ENCODE assay signal across 19 cellular contexts in the genomic region with DNA sequence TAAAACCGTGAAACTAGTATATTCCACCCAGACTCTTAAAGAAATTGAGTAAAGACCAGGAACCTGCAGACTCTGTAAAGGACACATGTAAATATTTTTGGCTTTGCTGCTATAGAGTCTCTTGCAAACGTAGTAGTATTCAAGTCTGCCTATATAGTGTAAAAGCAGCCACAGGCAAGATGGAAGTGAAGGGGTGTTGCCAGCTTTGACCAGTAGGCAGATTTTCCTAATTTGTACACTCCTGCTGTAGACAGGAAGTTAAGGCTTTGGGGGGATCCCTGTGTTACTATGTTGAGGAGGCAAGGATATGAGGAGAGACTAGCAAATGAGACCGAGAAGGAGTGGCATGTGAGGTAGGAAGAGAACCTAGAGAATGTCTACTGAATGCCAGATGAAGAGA. TPM values are rescaled to one million over a fixed set of nuclear protein-coding genes. Genes with fewer than 3 reads are reported as not detected.
DNase-seq lines count a peak whose midpoint lies in the region; TF ChIP-seq lines count a peak whose summit lies in the region.
"Had no signal": no experiment of that assay in that cellular context is flagged by ENCODE, and none has a peak within 500 bp of the region (broad histone marks: within the 10 kb centered on the region; RNA-seq: fewer than 3 reads in every experiment).

No MANE protein-coding gene starts in this region.

- H3F3A ChIP-seq in neural progenitor cell (ENCODE audit: low read depth), result peaks cover 49% of the 10 kb centered on the region

- DNase-seq in CD8-positive, alpha-beta memory T cell, result no peak
- DNase-seq in neural progenitor cell (ENCODE audit: low spot score), result no peak
- no peak for DNase-seq in activated CD4-positive, CD25-positive, alpha-beta regulatory T cell (lab: John Stamatoyannopoulos, UW)
- no peak for DNase-seq in NCI-H82 treated with DMSO at 0.1 percent for 48 hours (lab: John Stamatoyannopoulos, UW; ENCODE audit: unreplicated experiment)
- no peak for DNase-seq in GM10266 (ENCODE audit: extremely low spot score)
- DNase-seq: activated CD4-positive, alpha-beta T cell treated with anti-CD3 and anti-CD28 coated beads, Interleukin-2, amount 50 U/mL, for 1 hour; activated T-cell treated with anti-CD3 and anti-CD28 coated beads, Interleukin-2, amount 50 U/mL, for 4 hours; caudate nucleus; esophagus squamous epithelium; GM23248; left colon; NCI-H1105 treated with DMSO at 0.1 percent for 48 hours; NCI-H2107; NCI-H526 treated with DMSO at 0.1 percent for 48 hours; retina; testis had no signal

- H3K27ac ChIP-seq in CD8-positive, alpha-beta memory T cell (ENCODE audit: low read depth, low read length), result no peak overlapping the region
- peak overlapping the region; percentile 56 for H3K27ac ChIP-seq in neural progenitor cell
- H3K27ac ChIP-seq: GM23248, testis had no signal

- H3K9ac ChIP-seq in neural progenitor cell, result no peak overlapping the region
- H3K9ac ChIP-seq: GM23248 had no signal

- peaks cover 7 to 75% (median 35%) of the 10 kb centered on the region in 3 donors for H3K36me3 Mint-ChIP-seq in CD8-positive, alpha-beta memory T cell
- no peaks in the 10 kb centered on the region for H3K36me3 Mint-ChIP-seq in IgD-negative memory B cell
- H3K36me3 Mint-ChIP-seq in dendritic cell treated with granulocyte-macrophage colony-stimulating factor and Interleukin-4, amounts not matched to agents 40 ng/mL and 50 ng/mL, for 4 days (ENCODE audit: low read depth), result peaks cover 67% of the 10 kb centered on the region
- H3K36me3 Mint-ChIP-seq in neural progenitor cell, result peaks cover 46% of the 10 kb centered on the region

- POLR2A ChIA-PET in CD8-positive, alpha-beta memory T cell (lab: Charles Lee), result no interaction called here

- peak overlapping the region; percentile 7 to 71 (median 31) for H3K27ac Mint-ChIP-seq in CD8-positive, alpha-beta memory T cell
- peak overlapping the region in 2 of 3 donors; percentile 46 to 79 for H3K27ac Mint-ChIP-seq in IgD-negative memory B cell
- H3K27ac Mint-ChIP-seq in dendritic cell treated with granulocyte-macrophage colony-stimulating factor and Interleukin-4, amounts not matched to agents 40 ng/mL and 50 ng/mL, for 4 days, result peak overlapping the region; percentile 47
- H3K27ac Mint-ChIP-seq in neural progenitor cell, result no peak overlapping the region

- peaks cover 52% of the 10 kb centered on the region for H3K4me1 ChIP-seq in CD8-positive, alpha-beta memory T cell (ENCODE audit: insufficient read depth, low read length)
- H3K4me1 ChIP-seq in neural progenitor cell, result peaks cover 41% of the 10 kb centered on the region

- intact Hi-C loops in dendritic cell treated with granulocyte-macrophage colony-stimulating factor and Interleukin-4, amounts not matched to agents 40 ng/mL and 50 ng/mL, for 4 days (cut with micrococcal nuclease), result no loop called here

- H3K4me3 Mint-ChIP-seq in CD8-positive, alpha-beta memory T cell, result peak overlapping the region in 4 of 7 donors; percentile 12 to 65 (median 30)
- peak overlapping the region in 1 of 4 donors; percentile 56 for H3K4me3 Mint-ChIP-seq in IgD-negative memory B cell
- H3K4me3 Mint-ChIP-seq in dendritic cell treated with granulocyte-macrophage colony-stimulating factor and Interleukin-4, amounts not matched to agents 40 ng/mL and 50 ng/mL, for 4 days, result no peak overlapping the region
- H3K4me3 Mint-ChIP-seq in neural progenitor cell, result no peak overlapping the region
- H3K4me3 Mint-ChIP-seq: activated T-cell treated with anti-CD3 and anti-CD28 coated beads, Interleukin-2, amount 50 U/mL, for 4 hours; mesothelial cell of epicardium had no signal

- H4K20me1 ChIP-seq in neural progenitor cell (ENCODE audit: low read depth), result peaks cover 100% of the 10 kb centered on the region

- H3K36me3 ChIP-seq in CD8-positive, alpha-beta memory T cell (ENCODE audit: insufficient read depth, low read length), result no peaks in the 10 kb centered on the region
- H3K36me3 ChIP-seq in neural progenitor cell, result peaks cover 13% of the 10 kb centered on the region

- H3K79me2 ChIP-seq in neural progenitor cell (ENCODE audit: low read depth), result peaks cover 100% of the 10 kb centered on the region

- H3K9me3 ChIP-seq in CD8-positive, alpha-beta memory T cell (ENCODE audit: low read length), result no peaks in the 10 kb centered on the region
- no peaks in the 10 kb centered on the region for H3K9me3 ChIP-seq in neural progenitor cell (ENCODE audit: low read depth)
- H3K9me3 ChIP-seq: esophagus squamous epithelium, testis had no signal

- H3K4me2 ChIP-seq in neural progenitor cell, result peak overlapping the region; percentile 5

- TF ChIP-seq CTCF in neural progenitor cell (IDR thresholded peaks at IDR 0.05), result no peak
- no peak for TF ChIP-seq CTCF in GM10266 (IDR thresholded peaks at IDR 0.05; ENCODE audit: control insufficient read depth, insufficient read depth, low read depth, missing control alignments)

- no peak overlapping the region for H2AFZ ChIP-seq in neural progenitor cell (replicated peaks)
- H2AFZ ChIP-seq: GM23248 had no signal

- no peaks in the 10 kb centered on the region for H3K9me3 Mint-ChIP-seq in CD8-positive, alpha-beta memory T cell
- H3K9me3 Mint-ChIP-seq in IgD-negative memory B cell (no peaks in the 10 kb centered on the region), neural progenitor cell (no peaks in the 10 kb centered on the region)
- no peaks in the 10 kb centered on the region for H3K9me3 Mint-ChIP-seq in dendritic cell treated with granulocyte-macrophage colony-stimulating factor and Interleukin-4, amounts not matched to agents 40 ng/mL and 50 ng/mL, for 4 days
- H3K9me3 Mint-ChIP-seq: activated T-cell treated with anti-CD3 and anti-CD28 coated beads, Interleukin-2, amount 50 U/mL, for 4 hours; mesothelial cell of epicardium had no signal

- H3K27me3 Mint-ChIP-seq in CD8-positive, alpha-beta memory T cell, result no peaks in the 10 kb centered on the region
- no peaks in the 10 kb centered on the region for H3K27me3 Mint-ChIP-seq in IgD-negative memory B cell
- no peaks in the 10 kb centered on the region for H3K27me3 Mint-ChIP-seq in dendritic cell treated with granulocyte-macrophage colony-stimulating factor and Interleukin-4, amounts not matched to agents 40 ng/mL and 50 ng/mL, for 4 days
- H3K27me3 Mint-ChIP-seq in neural progenitor cell (ENCODE audit: insufficient read depth, low read depth), result no peaks in the 10 kb centered on the region

- peaks cover 83 to 98% (median 98%) of the 10 kb centered on the region in 3 donors for H3K4me1 Mint-ChIP-seq in CD8-positive, alpha-beta memory T cell
- H3K4me1 Mint-ChIP-seq in IgD-negative memory B cell, result peaks cover 37 to 48% (median 42%) of the 10 kb centered on the region in 3 donors
- H3K4me1 Mint-ChIP-seq in dendritic cell treated with granulocyte-macrophage colony-stimulating factor and Interleukin-4, amounts not matched to agents 40 ng/mL and 50 ng/mL, for 4 days (ENCODE audit: low read depth), result peaks cover 66% of the 10 kb centered on the region
- H3K4me1 Mint-ChIP-seq in neural progenitor cell, result peaks cover 27% of the 10 kb centered on the region

- no peaks in the 10 kb centered on the region for H3K27me3 ChIP-seq in CD8-positive, alpha-beta memory T cell (ENCODE audit: insufficient read depth, low read length, poor library complexity, severe bottlenecking)
- no peaks in the 10 kb centered on the region for H3K27me3 ChIP-seq in neural progenitor cell
- H3K27me3 ChIP-seq: esophagus squamous epithelium, testis had no signal

- H3K4me3 ChIP-seq in CD8-positive, alpha-beta memory T cell (ENCODE audit: low read length), result no peak overlapping the region
- H3K4me3 ChIP-seq in neural progenitor cell, result no peak overlapping the region
- H3K4me3 ChIP-seq: esophagus squamous epithelium, GM23248, testis had no signal

- CTCF ChIA-PET in CD8-positive, alpha-beta memory T cell (lab: Charles Lee), result no interaction called here

RNA-seq across cellular contexts. Expression of gene WAC, which starts 27.7 kb away (rescaled TPM):
- 100 to 1,000 TPM; 134 to 142 TPM for total RNA-seq in CD8-positive, alpha-beta memory T cell
- polyA plus RNA-seq in CD8-positive, alpha-beta memory T cell, result 119 TPM
- 118 TPM for polyA plus RNA-seq in IgD-negative memory B cell
- total RNA-seq in neural progenitor cell (ENCODE audit: low replicate concordance), result 138 and 174 TPM in 2 replicates

Comparison
In these comparisons a context has a peak if more than half of its experiments do, and no peak if none do; other contexts are left out.
1. H3K4me3 Mint-ChIP-seq: peak in CD8-positive, alpha-beta memory T cell (4 of 7); none in dendritic cell treated with granulocyte-macrophage colony-stimulating factor and Interleukin-4, amounts not matched to agents 40 ng/mL and 50 ng/mL, for 4 days (single experiment) and neural progenitor cell (single experiment).